Comparison of ENCODE assay signal across 12 cellular contexts in the genomic region with DNA sequence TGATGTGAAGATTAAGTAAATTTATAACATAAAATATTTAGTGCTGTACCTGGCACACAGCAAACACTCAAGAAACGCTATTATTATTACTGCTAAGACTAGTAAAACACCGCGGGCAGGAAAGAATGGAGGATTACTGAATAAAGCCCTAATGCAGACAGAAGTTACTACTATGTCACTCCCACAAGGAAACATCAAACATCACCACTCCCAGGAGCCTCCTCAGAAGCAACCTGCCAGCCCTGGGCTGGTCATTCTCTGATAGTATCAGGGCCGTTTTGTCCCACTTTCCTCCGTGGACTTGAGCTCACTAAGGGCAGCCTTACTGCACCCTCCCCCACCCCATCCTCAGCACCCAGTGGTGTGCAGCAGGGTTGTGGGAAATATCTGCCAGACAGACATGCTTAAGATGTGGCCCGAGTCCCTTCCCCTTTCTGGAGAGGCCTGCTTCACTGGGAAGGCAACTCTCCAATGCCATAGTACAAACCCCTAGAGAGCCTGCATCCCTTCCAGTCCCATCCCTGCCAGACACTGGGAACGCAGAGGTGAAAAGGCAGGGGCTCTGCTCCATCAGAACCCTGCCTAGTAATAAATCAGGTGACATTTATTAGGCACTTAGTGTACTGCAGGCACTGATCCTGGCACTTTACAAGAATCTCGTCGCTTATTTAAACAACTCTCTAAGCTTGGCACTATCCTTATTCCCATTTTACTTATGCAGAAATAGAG. TPM values are rescaled to one million over a fixed set of nuclear protein-coding genes. Genes with fewer than 3 reads are reported as not detected.
DNase-seq lines count a peak whose midpoint lies in the region; ATAC-seq and TF ChIP-seq lines count a peak whose summit lies in the region.
"Had no signal": no experiment of that assay in that cellular context is flagged by ENCODE, and none has a peak within 500 bp of the region (broad histone marks: within the 10 kb centered on the region; RNA-seq: fewer than 3 reads in every experiment).

No MANE protein-coding gene starts in this region.

- CTCF ChIA-PET in CD4-positive, alpha-beta memory T cell (lab: Charles Lee; ENCODE audit: partially characterized antibody): interaction anchor here (6.6 to 8.1 kb wide), 2 partner anchors 9 to 62 kb away, joined by 64 to 100 read pairs; no protein-coding TSS in a partner anchor

- peaks cover 3% of the 10 kb centered on the region for H3K36me3 ChIP-seq in CD4-positive, alpha-beta memory T cell (ENCODE audit: insufficient read depth, low read length)
- no peaks in the 10 kb centered on the region for H3K36me3 ChIP-seq in ovary

- H3K27me3 ChIP-seq in CD4-positive, alpha-beta memory T cell (ENCODE audit: insufficient read depth, low read length): no peaks in the 10 kb centered on the region
- H3K27me3 ChIP-seq in ovary: no peaks in the 10 kb centered on the region
- H3K27me3 ChIP-seq: dorsolateral prefrontal cortex had no signal

- no peaks in the 10 kb centered on the region for H3K9me3 ChIP-seq in CD4-positive, alpha-beta memory T cell (ENCODE audit: control insufficient read depth in 1 of 2, low read length in 2 of 2)
- no peaks in the 10 kb centered on the region for H3K9me3 ChIP-seq in ovary

- ATAC-seq in HG02610 (IDR thresholded peaks at IDR 0.05; ENCODE audit: unreplicated experiment) (no peak), GM19328 (IDR thresholded peaks at IDR 0.05; ENCODE audit: unreplicated experiment) (no peak)

- peak overlapping the region in 2 of 8 donors; percentile 23 to 36 for H3K4me3 Mint-ChIP-seq in CD4-positive, alpha-beta memory T cell

- no peak for TF ChIP-seq POLR2A in ovary (IDR thresholded peaks at IDR 0.05)

- peaks cover 57 to 97% (median 77%) of the 10 kb centered on the region in 4 donors for H3K4me1 Mint-ChIP-seq in CD4-positive, alpha-beta memory T cell

- peak overlapping the region; percentile 14 for H3K27ac ChIP-seq in CD4-positive, alpha-beta memory T cell (ENCODE audit: low read depth, low read length)
- H3K27ac ChIP-seq in cingulate gyrus (ENCODE audit: low read depth, low read length): peak overlapping the region; percentile 8
- peak overlapping the region; percentile 48 to 54 for H3K27ac ChIP-seq in ovary

- POLR2A ChIA-PET in CD4-positive, alpha-beta memory T cell (lab: Charles Lee; ENCODE audit: partially characterized antibody): interaction anchor here (0.8 to 11.8 kb wide), 5 partner anchors 8 to 76 kb away, joined by 3 to 267 read pairs (median 4); partner anchors contain the start of gene ECE1

- peaks cover 81% of the 10 kb centered on the region for H3K4me1 ChIP-seq in CD4-positive, alpha-beta memory T cell (ENCODE audit: insufficient read depth, low read length)
- peaks cover 46% of the 10 kb centered on the region for H3K4me1 ChIP-seq in ovary (ENCODE audit: insufficient read depth)

- no peak for DNase-seq in CD4-positive, alpha-beta memory T cell
- DNase-seq in MV-4-11 (lab: John Stamatoyannopoulos, UW) (peak; percentile 52), ovary (peak in 2 of 5 donors; percentile 9 to 33), DMS 273 (lab: John Stamatoyannopoulos, UW; ENCODE audit: unreplicated experiment) (no peak), hippocampal formation (lab: John Stamatoyannopoulos, UW) (no peak)
- DNase-seq: activated CD4-positive, alpha-beta T cell treated with anti-CD3 and anti-CD28 coated beads, Interleukin-2, amount 50 U/mL, for 1 hour; dorsolateral prefrontal cortex; NCI-H1930; stimulated activated CD4-positive, alpha-beta T cell treated with anti-CD3 and anti-CD28 coated beads, Interleukin-2, amount 100 ng/mL, for 24 hours had no signal

- no peaks in the 10 kb centered on the region for H3K27me3 Mint-ChIP-seq in CD4-positive, alpha-beta memory T cell

- H3K4me3 ChIP-seq in CD4-positive, alpha-beta memory T cell (ENCODE audit: low read length in 2 of 2): no peak overlapping the region
- H3K4me3 ChIP-seq in ovary: no peak overlapping the region
- H3K4me3 ChIP-seq: dorsolateral prefrontal cortex had no signal

- H3K36me3 Mint-ChIP-seq in CD4-positive, alpha-beta memory T cell: peaks cover 4 to 13% of the 10 kb centered on the region in 2 donors

- intact Hi-C loops in CD4-positive, alpha-beta memory T cell (cut with micrococcal nuclease): no loop called here
- intact Hi-C loops in ovary (cut with DNase I): loop anchor here in 1 of 4 donors (5.0 kb wide), 1 partner anchor 75 kb away; no protein-coding TSS in a partner anchor

- peak overlapping the region; percentile 74 to 92 (median 87) for H3K27ac Mint-ChIP-seq in CD4-positive, alpha-beta memory T cell

- TF ChIP-seq EP300 in ovary (IDR thresholded peaks at IDR 0.05): no peak

- 42 to 50% (median 48%) methylated on average over 9 of the region's 9 CpGs for WGBS in ovary, 3 donors

- TF ChIP-seq CTCF in ovary (IDR thresholded peaks at IDR 0.05): no peak

- H3K9me3 Mint-ChIP-seq in CD4-positive, alpha-beta memory T cell: no peaks in the 10 kb centered on the region

RNA-seq across cellular contexts. Expression of gene ECE1, which starts 41.7 kb away (rescaled TPM):
- 100 to 1,000 TPM in 1 of 2 experiments, 10 to 100 TPM in 1; 86.0 to 104 TPM for total RNA-seq in CD4-positive, alpha-beta memory T cell
- 10 to 100 TPM; 10.0 to 65.2 TPM for polyA plus RNA-seq in CD4-positive, alpha-beta memory T cell
- 100 to 1,000 TPM in 4 of 7 donors, 10 to 100 TPM in 3; 37.3 to 183 (median 119) TPM for total RNA-seq in ovary
- polyA plus RNA-seq in ovary: 100 to 1,000 TPM in 1 of 2 donors, 10 to 100 TPM in 1; 84.0 to 313 TPM
